ENCODE assay signal across 17 cellular contexts in the genomic region with DNA sequence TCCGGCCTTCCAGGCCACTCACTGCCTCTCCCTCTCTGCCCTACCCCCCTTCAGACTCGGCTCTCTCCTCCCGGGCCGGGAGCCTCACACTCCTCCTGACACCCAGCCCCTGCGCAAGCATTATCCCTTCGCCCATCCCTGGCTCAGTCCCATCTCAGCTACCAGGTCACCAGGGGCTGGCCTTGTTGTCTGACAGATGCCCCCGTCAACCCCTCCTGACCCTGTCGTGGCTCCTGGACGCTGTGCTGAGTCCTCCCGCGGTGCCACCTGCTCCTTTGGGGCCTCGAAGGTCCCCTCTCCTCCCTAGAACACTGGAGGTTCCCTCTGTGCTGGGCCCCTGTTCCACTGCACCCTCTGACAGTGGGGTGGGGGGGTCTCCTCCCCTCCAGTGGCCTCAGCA. TPM values are rescaled to one million over a fixed set of nuclear protein-coding genes. Genes with fewer than 3 reads are reported as not detected.
DNase-seq lines count a peak whose midpoint lies in the region; ATAC-seq and TF ChIP-seq lines count a peak whose summit lies in the region.
"Had no signal": no experiment of that assay in that cellular context is flagged by ENCODE, and none has a peak within 500 bp of the region (broad histone marks: within the 10 kb centered on the region; RNA-seq: fewer than 3 reads in every experiment).

No MANE protein-coding gene starts in this region.

- H3K4me3 Mint-ChIP-seq in WTC11 (no peak overlapping the region), memory B cell (peak overlapping the region; percentile 46)
- H3K4me3 Mint-ChIP-seq: CD14-positive monocyte had no signal

- POLR2A ChIA-PET in WTC11 (lab: Charles Lee) = interaction anchor here (0.6 to 1.4 kb wide), 2 partner anchors 13 to 785 kb away, joined by 3 to 4 read pairs; no protein-coding TSS in a partner anchor

- CTCF ChIA-PET in WTC11 (lab: Charles Lee) = interaction anchor here (0.8 to 4.4 kb wide), 56 partner anchors 10 to 434 kb away, joined by 3 to 156 read pairs (median 8); a partner anchor contains a TSS

- peak; percentile 42 for DNase-seq in DMS53 (lab: John Stamatoyannopoulos, UW)
- no peak for DNase-seq in DMS53 treated with DMSO at 0.1 percent for 48 hours (lab: John Stamatoyannopoulos, UW; ENCODE audit: unreplicated experiment)
- no peak for DNase-seq in WTC11 (ENCODE audit: low spot score)
- DNase-seq in memory B cell (ENCODE audit: low spot score in 2 of 2) = no peak
- DNase-seq in SHP77 (lab: John Stamatoyannopoulos, UW) = no peak
- no peak for DNase-seq in left colon
- DNase-seq in COLO668 (lab: John Stamatoyannopoulos, UW; ENCODE audit: unreplicated experiment) = no peak
- DNase-seq: ACHN, BE2C, EL, GDM1, GOT3, MM.1S, NCI-H2227 treated with DMSO at 0.1 percent for 48 hours, RPMI8226 had no signal

- intact Hi-C loops in left colon (cut with DNase I, micrococcal nuclease) = loop anchor here (5.0 to 10.0 kb wide), 2 partner anchors 174 to 176 kb away; no protein-coding TSS in a partner anchor

- H3K27me3 Mint-ChIP-seq in WTC11 (ENCODE audit: low read depth) = no peaks in the 10 kb centered on the region
- H3K27me3 Mint-ChIP-seq in memory B cell = peaks cover 5% of the 10 kb centered on the region
- H3K27me3 Mint-ChIP-seq: IgD-negative memory B cell had no signal

- TF ChIP-seq CTCF in WTC11 (IDR thresholded peaks at IDR 0.05) = no peak

- H3K4me1 Mint-ChIP-seq in WTC11 = peaks cover 6% of the 10 kb centered on the region; the same call in 1 of the 2 replicates
- H3K4me1 Mint-ChIP-seq in memory B cell = peaks cover 29% of the 10 kb centered on the region

- ATAC-seq in WTC11 (no peak), memory B cell (ENCODE audit: low read depth) (no peak), left colon (no peak)

- H3K9me3 Mint-ChIP-seq in WTC11 = no peaks in the 10 kb centered on the region
- no peaks in the 10 kb centered on the region for H3K9me3 Mint-ChIP-seq in memory B cell
- H3K9me3 Mint-ChIP-seq: IgD-negative memory B cell had no signal

- H3K36me3 Mint-ChIP-seq in WTC11 (no peaks in the 10 kb centered on the region), memory B cell (peaks cover 16% of the 10 kb centered on the region)
- H3K36me3 Mint-ChIP-seq: CD14-positive monocyte had no signal

- H3K27ac Mint-ChIP-seq in WTC11 (no peak overlapping the region), memory B cell (no peak overlapping the region)

TF ChIP-seq in WTC11, 78 proteins besides CTCF, POLR2A, EP300 and RAD21:
- TF ChIP-seq OVOL2 (CRISPR knock-in tag; IDR thresholded peaks at IDR 0.05; ENCODE audit: borderline replicate concordance) = no peak
- TF ChIP-seq, protein P1, sequence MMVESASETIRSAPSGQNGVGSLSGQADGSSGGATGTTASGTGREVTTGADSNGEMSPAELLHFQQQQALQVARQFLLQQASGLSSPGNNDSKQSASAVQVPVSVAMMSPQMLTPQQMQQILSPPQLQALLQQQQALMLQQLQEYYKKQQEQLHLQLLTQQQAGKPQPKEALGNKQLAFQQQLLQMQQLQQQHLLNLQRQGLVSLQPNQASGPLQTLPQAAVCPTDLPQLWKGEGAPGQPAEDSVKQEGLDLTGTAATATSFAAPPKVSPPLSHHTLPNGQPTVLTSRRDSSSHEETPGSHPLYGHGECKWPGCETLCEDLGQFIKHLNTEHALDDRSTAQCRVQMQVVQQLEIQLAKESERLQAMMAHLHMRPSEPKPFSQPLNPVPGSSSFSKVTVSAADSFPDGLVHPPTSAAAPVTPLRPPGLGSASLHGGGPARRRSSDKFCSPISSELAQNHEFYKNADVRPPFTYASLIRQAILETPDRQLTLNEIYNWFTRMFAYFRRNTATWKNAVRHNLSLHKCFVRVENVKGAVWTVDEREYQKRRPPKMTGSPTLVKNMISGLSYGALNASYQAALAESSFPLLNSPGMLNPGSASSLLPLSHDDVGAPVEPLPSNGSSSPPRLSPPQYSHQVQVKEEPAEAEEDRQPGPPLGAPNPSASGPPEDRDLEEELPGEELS (CRISPR knock-in tag; IDR thresholded peaks at IDR 0.05) = 0 out of 2 replicates have a peak, but pooled peaks have one; percentile 38

RNA-seq across cellular contexts. Expression of a gene that starts 32.9 kb away (rescaled TPM):
- total RNA-seq in WTC11 (2021) = 62.4 to 103 TPM (median 64.6 TPM) in 3 replicates
- 10 to 100 TPM; 30.9 to 44.5 TPM for total RNA-seq in left colon
